30 cellular contexts compared by ENCODE assay signal in genomic region chr6:49202923-49203322, GRCh38.
A peak's percentile ranks its signal among the peaks of the same experiment; 100 is the strongest.
DNase-seq lines count a peak whose midpoint lies in the region; ATAC-seq, FAIRE-seq and TF ChIP-seq lines count a peak whose summit lies in the region.
"Had no signal": no experiment of that assay in that cellular context is flagged by ENCODE, and none has a peak within 500 bp of the region (broad histone marks: within the 10 kb centered on the region; RNA-seq: fewer than 3 reads in every experiment).

No MANE protein-coding gene starts in this region.

- H3K9me3 ChIP-seq in H1 (ENCODE audit: insufficient read depth in 2 of 2, low read depth in 1 of 2, low read length in 1 of 2) (no peaks in the 10 kb centered on the region), mesenchymal stem cell (ENCODE audit: control insufficient read depth, low read length) (peaks cover 5% of the 10 kb centered on the region)
- H3K9me3 ChIP-seq: prostate gland, tibial artery had no signal

- no peaks in the 10 kb centered on the region for H3K79me1 ChIP-seq in H1 (ENCODE audit: low read depth, low read length)
- H3K79me1 ChIP-seq in mesenchymal stem cell (replicated peaks; ENCODE audit: low read length, poor library complexity, severe bottlenecking): no peaks in the 10 kb centered on the region

- no peaks in the 10 kb centered on the region for H3K79me2 ChIP-seq in GM23338 (replicated peaks; ENCODE audit: insufficient read depth)
- no peaks in the 10 kb centered on the region for H3K79me2 ChIP-seq in H1 (ENCODE audit: control insufficient read depth in 1 of 2, insufficient read depth in 2 of 2, low read length in 2 of 2)

- no peak overlapping the region for H4K91ac ChIP-seq in H1 (replicated peaks; ENCODE audit: insufficient read length, low read length)
- H4K91ac ChIP-seq in mesenchymal stem cell (ENCODE audit: low read length): no peak overlapping the region

- TF ChIP-seq POLR2A in H1 (IDR thresholded peaks at IDR 0.05; ENCODE audit: control extremely low read depth in 1 of 2, low read depth in 2 of 2, low read length in 2 of 2): no peak

- no peak overlapping the region for H4K5ac ChIP-seq in H1 (ENCODE audit: insufficient read length, low read depth, low read length)

- H3K4ac ChIP-seq in H1 (replicated peaks; ENCODE audit: insufficient read length, low read depth, low read length) (no peak overlapping the region), mesenchymal stem cell (ENCODE audit: low read depth in 1 of 2, low read length in 2 of 2) (no peak overlapping the region)

- no peak overlapping the region; the same call in 1 of the 2 replicates for H3K27ac Mint-ChIP-seq in GM23338
- H3K27ac Mint-ChIP-seq: CD8-positive, alpha-beta memory T cell; natural killer cell; T-helper 17 cell had no signal

- CTCF ChIA-PET in H1 (lab: Charles Lee; ENCODE audit: partially characterized antibody): no interaction called here

- H2BK15ac ChIP-seq in H1 (ENCODE audit: low read length) (no peak overlapping the region), mesenchymal stem cell (ENCODE audit: low read depth, poor library complexity, severe bottlenecking) (no peak overlapping the region)

- H2BK20ac ChIP-seq in H1 (ENCODE audit: low read length): no peak overlapping the region

- no peak for DNase-seq in GM23338 (ENCODE audit: low spot score)
- peak; percentile 43 for DNase-seq in RCC 7860 (ENCODE audit: low spot score)
- DNase-seq in H1 (ENCODE audit: low read depth in 1 of 2, low spot score in 2 of 2): no peak
- DNase-seq in mesenchymal stem cell: peak; percentile 4
- DNase-seq in NCI-H2107 treated with DMSO at 0.1 percent for 48 hours (lab: John Stamatoyannopoulos, UW; ENCODE audit: unreplicated experiment): no peak
- DNase-seq in NCI-H187 treated with DMSO at 0.1 percent for 48 hours (lab: John Stamatoyannopoulos, UW): no peak
- DNase-seq in DMS153 treated with DMSO at 0.1 percent for 48 hours (lab: John Stamatoyannopoulos, UW; ENCODE audit: unreplicated experiment): no peak
- DNase-seq in NCI-H187 (lab: John Stamatoyannopoulos, UW): no peak
- DNase-seq: activated CD4-positive, alpha-beta T cell treated with anti-CD3 and anti-CD28 coated beads, Interleukin-2, amount 50 U/mL, for 48 hours; activated CD4-positive, CD25-positive, alpha-beta regulatory T cell treated with anti-CD3 and anti-CD28 coated beads, Interleukin-2, amount 50 U/mL, for 72 hours; activated naive CD4-positive, alpha-beta T cell treated with Interleukin-2 at 50 U/mL for 16 hours; CD8-positive, alpha-beta memory T cell; cerebellar nuclear complex; dorsolateral prefrontal cortex; natural killer cell; NCI-H1105; NCI-H2029 treated with DMSO at 0.1 percent for 48 hours; NCI-H2227 treated with DMSO at 0.1 percent for 48 hours; NCI-H526 treated with DMSO at 0.1 percent for 48 hours; nucleus accumbens; PC-9; Right ventricle myocardium superior; stimulated activated CD4-positive, alpha-beta T cell treated with anti-CD3 and anti-CD28 coated beads, Interleukin-12 subunit alpha, Interleukin-12 subunit beta, amount 100 ng/mL, for 4 hours; stimulated activated CD4-positive, alpha-beta T cell treated with anti-CD3 and anti-CD28 coated beads, Interleukin-2, amount 100 ng/mL, for 48 hours; stomach; T-helper 17 cell; tibial artery had no signal

- peak; percentile 15 for FAIRE-seq in RCC 7860 (lab: Jason Lieb, UNC)
- no peak for FAIRE-seq in H1 (lab: Jason Lieb, UNC)
- FAIRE-seq: G401.6 had no signal

- peak overlapping the region; percentile 19; the same call in 1 of the 2 replicates for H2AFZ ChIP-seq in GM23338
- H2AFZ ChIP-seq in H1 (ENCODE audit: low read length): 0 out of 2 replicates have a peak overlapping the region, but pooled peaks have one; percentile 45
- no peak overlapping the region for H2AFZ ChIP-seq in mesenchymal stem cell (ENCODE audit: low read depth, low read length)
- H2AFZ ChIP-seq: PC-9 had no signal

- H3K36me3 Mint-ChIP-seq in GM23338 (ENCODE audit: low read depth): peaks cover 14% of the 10 kb centered on the region

- H3K9me3 Mint-ChIP-seq in GM23338: peaks cover 21% of the 10 kb centered on the region

- no peak overlapping the region for H2AK5ac ChIP-seq in H1 (ENCODE audit: low read depth, low read length)
- no peak overlapping the region for H2AK5ac ChIP-seq in mesenchymal stem cell (ENCODE audit: low read length, severe bottlenecking)

- H3K27me3 ChIP-seq in GM23338 (ENCODE audit: insufficient read depth): no peaks in the 10 kb centered on the region
- no peaks in the 10 kb centered on the region for H3K27me3 ChIP-seq in H1 (replicated peaks in 1 of 4; ENCODE audit: control insufficient read depth in 3 of 4, extremely low read depth in 1 of 4, insufficient read depth in 3 of 4, low read length in 3 of 4)
- no peaks in the 10 kb centered on the region for H3K27me3 ChIP-seq in mesenchymal stem cell (ENCODE audit: control insufficient read depth in 1 of 2, insufficient read depth in 1 of 2, low read length in 2 of 2)
- H3K27me3 ChIP-seq: stomach, tibial artery had no signal

- no peak overlapping the region for H3K4me2 ChIP-seq in GM23338
- no peak overlapping the region for H3K4me2 ChIP-seq in H1 (ENCODE audit: insufficient read depth in 1 of 2, low read depth in 2 of 2, low read length in 2 of 2)
- no peak overlapping the region for H3K4me2 ChIP-seq in mesenchymal stem cell (ENCODE audit: low read length, poor library complexity, severe bottlenecking)
- H3K4me2 ChIP-seq: PC-9 had no signal

- WGBS in H1 (ENCODE audit: extremely low coverage in 1 of 2, insufficient coverage in 1 of 2, insufficient read length in 1 of 2, insufficient replicate concordance in 2 of 2, low coverage in 1 of 2, low lambda C conversion rate in 2 of 2, missing lambda C conversion rate in 1 of 2), 2 experiments: 93% methylated on average over 2 of the region's 2 CpGs; no CpG with 5 or more reads in 1 of the 2 experiments
- WGBS in mesenchymal stem cell: 81% methylated on average over 2 of the region's 2 CpGs

- no peak overlapping the region for H3K18ac ChIP-seq in H1 (ENCODE audit: extremely low read depth, low read length)
- H3K18ac ChIP-seq in mesenchymal stem cell (ENCODE audit: low read depth in 1 of 2, low read length in 2 of 2): no peak overlapping the region

- TF ChIP-seq RAD21 in H1 (IDR thresholded peaks at IDR 0.05 in 1 of 2, conservative IDR thresholded peaks at IDR 0.05 in 1 of 2; ENCODE audit: low read depth in 2 of 2, low read length in 2 of 2): no peak

- no peaks in the 10 kb centered on the region for H3K36me3 ChIP-seq in GM23338 (ENCODE audit: insufficient read depth)
- H3K36me3 ChIP-seq in H1 (ENCODE audit: control insufficient read depth in 2 of 4, insufficient read depth in 4 of 4, low read length in 3 of 4): no peaks in the 10 kb centered on the region
- H3K36me3 ChIP-seq in mesenchymal stem cell (ENCODE audit: control insufficient read depth in 1 of 2, insufficient read depth in 2 of 2, low read depth in 1 of 2, low read length in 2 of 2): no peaks in the 10 kb centered on the region
- H3K36me3 ChIP-seq: prostate gland, stomach, tibial artery had no signal

- no peaks in the 10 kb centered on the region for H3K4me1 ChIP-seq in GM23338 (ENCODE audit: insufficient read depth)
- no peaks in the 10 kb centered on the region for H3K4me1 ChIP-seq in H1 (replicated peaks in 1 of 4; ENCODE audit: control insufficient read depth in 3 of 4, insufficient read depth in 4 of 4, low read length in 3 of 4)
- no peaks in the 10 kb centered on the region for H3K4me1 ChIP-seq in mesenchymal stem cell (ENCODE audit: control insufficient read depth, insufficient read depth, low read depth, low read length)
- H3K4me1 ChIP-seq: prostate gland, stomach, tibial artery had no signal

- no peak overlapping the region for H3K14ac ChIP-seq in H1 (ENCODE audit: insufficient read length)
- H3K14ac ChIP-seq in mesenchymal stem cell (ENCODE audit: low read length in 2 of 2): no peak overlapping the region

- H3K23ac ChIP-seq in H1 (ENCODE audit: insufficient read length): no peak overlapping the region
- no peak overlapping the region for H3K23ac ChIP-seq in mesenchymal stem cell (ENCODE audit: low read length in 2 of 2)

- H3F3A ChIP-seq in GM23338 (replicated peaks; ENCODE audit: low read depth): no peaks in the 10 kb centered on the region

- no peaks in the 10 kb centered on the region for H3K23me2 ChIP-seq in H1 (ENCODE audit: low read depth, low read length)

- no peak overlapping the region for H2BK5ac ChIP-seq in H1 (ENCODE audit: low read depth, low read length)
- H2BK5ac ChIP-seq in mesenchymal stem cell (ENCODE audit: low read depth, low read length, poor library complexity, severe bottlenecking): no peak overlapping the region

- H3K9ac ChIP-seq in H1 (replicated peaks in 1 of 4; ENCODE audit: extremely low read depth in 1 of 4, low read depth in 3 of 4, low read length in 3 of 4): no peak overlapping the region
- H3K9ac ChIP-seq in mesenchymal stem cell (ENCODE audit: low read length): no peak overlapping the region

- H4K20me1 ChIP-seq in GM23338 (replicated peaks; ENCODE audit: insufficient read depth) (no peaks in the 10 kb centered on the region), H1 (replicated peaks in 1 of 2; ENCODE audit: control insufficient read depth in 1 of 2, insufficient read depth in 2 of 2, low read length in 2 of 2) (no peaks in the 10 kb centered on the region)

- POLR2A ChIA-PET in H1 (lab: Charles Lee; ENCODE audit: partially characterized antibody): no interaction called here

- TF ChIP-seq EP300 in H1 (IDR thresholded peaks at IDR 0.05; ENCODE audit: borderline replicate concordance in 1 of 2, low read depth in 2 of 2, low read length in 2 of 2): no peak

- ATAC-seq in GM23338: no peak
- ATAC-seq: natural killer cell, sciatic nerve, T-helper 17 cell had no signal

- H4K8ac ChIP-seq in H1 (ENCODE audit: extremely low read depth, insufficient read depth, low read length) (no peak overlapping the region), mesenchymal stem cell (ENCODE audit: low read length) (no peak overlapping the region)

- H3K56ac ChIP-seq in H1 (replicated peaks; ENCODE audit: insufficient read length, low read depth, low read length): no peak overlapping the region

- no peak for TF ChIP-seq CTCF in GM23338 (conservative IDR thresholded peaks at IDR 0.05; ENCODE audit: low read depth in 2 of 2)
- TF ChIP-seq CTCF in H1 (IDR thresholded peaks at IDR 0.05; ENCODE audit: control extremely low read depth in 1 of 3, insufficient read depth in 1 of 3, low read depth in 1 of 3, low read length in 3 of 3): no peak

- H3K4me3 ChIP-seq in GM23338 (no peak overlapping the region), H1 (ENCODE audit: extremely low read depth in 1 of 4, insufficient read depth in 2 of 4, low read depth in 3 of 4, low read length in 4 of 4) (no peak overlapping the region), mesenchymal stem cell (ENCODE audit: insufficient read depth in 1 of 2, low read depth in 1 of 2, low read length in 2 of 2) (no peak overlapping the region)
- H3K4me3 ChIP-seq: dorsolateral prefrontal cortex, PC-9, prostate gland, stomach, tibial artery had no signal

- no peak overlapping the region for H3K27ac ChIP-seq in GM23338 (ENCODE audit: low read depth)
- no peak overlapping the region for H3K27ac ChIP-seq in H1 (ENCODE audit: low read depth, low read length)
- no peak overlapping the region for H3K27ac ChIP-seq in mesenchymal stem cell (ENCODE audit: low read length, poor library complexity, severe bottlenecking)
- H3K27ac ChIP-seq: dorsolateral prefrontal cortex, PC-9, prostate gland, stomach, tibial artery had no signal

- H2BK120ac ChIP-seq in H1 (replicated peaks; ENCODE audit: low read depth, low read length) (peak overlapping the region; percentile 28), mesenchymal stem cell (ENCODE audit: low read depth, low read length) (no peak overlapping the region)

- H3K9me2 ChIP-seq in GM23338 (ENCODE audit: insufficient read depth): no peaks in the 10 kb centered on the region; the same call in none of the 2 replicates

- H3K4me1 Mint-ChIP-seq in GM23338: no peaks in the 10 kb centered on the region
- H3K4me1 Mint-ChIP-seq: CD8-positive, alpha-beta memory T cell; natural killer cell; T-helper 17 cell had no signal

- H2BK12ac ChIP-seq in H1 (ENCODE audit: low read depth, low read length) (no peak overlapping the region), mesenchymal stem cell (ENCODE audit: low read length in 2 of 2) (no peak overlapping the region)

- no peak overlapping the region for H3K4me3 Mint-ChIP-seq in GM23338
- H3K4me3 Mint-ChIP-seq: CD8-positive, alpha-beta memory T cell; natural killer cell; T-helper 17 cell had no signal

- no peaks in the 10 kb centered on the region for H3K27me3 Mint-ChIP-seq in GM23338 (ENCODE audit: insufficient read depth, low read depth, poor library complexity)
- H3K27me3 Mint-ChIP-seq: CD8-positive, alpha-beta memory T cell; T-helper 17 cell had no signal

Comparison
In these comparisons a context has a peak if more than half of its experiments do, and no peak if none do; other contexts are left out.
1. DNase-seq: peak in RCC 7860 (single experiment) and mesenchymal stem cell (single experiment); none in GM23338 (single experiment), H1 (0 of 2), NCI-H2107 treated with DMSO at 0.1 percent for 48 hours (single experiment), NCI-H187 treated with DMSO at 0.1 percent for 48 hours (single experiment), DMS153 treated with DMSO at 0.1 percent for 48 hours (single experiment) and NCI-H187 (0 of 2).